In genomic region chr10:48457949-48458661, GRCh38 we compare ENCODE assay signal across 11 cellular contexts.
"Had no signal": no experiment of that assay in that cellular context is flagged by ENCODE, and none has a peak within 500 bp of the region (broad histone marks: within the 10 kb centered on the region; RNA-seq: fewer than 3 reads in every experiment).

No MANE protein-coding gene starts in this region.

- H2AFZ ChIP-seq: neural progenitor cell had no signal

- H3K27ac Mint-ChIP-seq: activated CD4-positive, alpha-beta T cell treated with anti-CD3 and anti-CD28 coated beads, Interleukin-2, amount 10 ng/mL, durations not matched to agents 24 days and 14 days; activated naive CD8-positive, alpha-beta T cell treated with anti-CD3 and anti-CD28 coated beads, Interleukin-2, amount 10 ng/mL, durations not matched to agents 7 days and 5 days; activated T-helper 17 cell treated with anti-CD3 and anti-CD28 coated beads, Interleukin-2, amount 50 U/mL, for 72 hours; neural progenitor cell had no signal

- ATAC-seq: activated T-helper 17 cell treated with anti-CD3 and anti-CD28 coated beads, Interleukin-2, amount 50 U/mL, for 72 hours; gastrocnemius medialis had no signal

- H3K9me3 Mint-ChIP-seq: activated CD4-positive, alpha-beta T cell treated with anti-CD3 and anti-CD28 coated beads, Interleukin-2, amount 10 ng/mL, durations not matched to agents 24 days and 14 days; activated naive CD8-positive, alpha-beta T cell treated with anti-CD3 and anti-CD28 coated beads, Interleukin-2, amount 10 ng/mL, durations not matched to agents 7 days and 5 days; activated T-helper 17 cell treated with anti-CD3 and anti-CD28 coated beads, Interleukin-2, amount 50 U/mL, for 72 hours; neural progenitor cell had no signal

- H3K9me3 ChIP-seq: gastrocnemius medialis, tibial artery had no signal

- H3K4me1 Mint-ChIP-seq: activated CD4-positive, alpha-beta T cell treated with anti-CD3 and anti-CD28 coated beads, Interleukin-2, amount 10 ng/mL, durations not matched to agents 24 days and 14 days; activated naive CD8-positive, alpha-beta T cell treated with anti-CD3 and anti-CD28 coated beads, Interleukin-2, amount 10 ng/mL, durations not matched to agents 7 days and 5 days; activated T-helper 17 cell treated with anti-CD3 and anti-CD28 coated beads, Interleukin-2, amount 50 U/mL, for 72 hours had no signal

- H3K27me3 Mint-ChIP-seq: activated naive CD8-positive, alpha-beta T cell treated with anti-CD3 and anti-CD28 coated beads, Interleukin-2, amount 10 ng/mL, durations not matched to agents 7 days and 5 days had no signal

- H3K36me3 Mint-ChIP-seq: activated naive CD8-positive, alpha-beta T cell treated with anti-CD3 and anti-CD28 coated beads, Interleukin-2, amount 10 ng/mL, durations not matched to agents 7 days and 5 days; neural progenitor cell had no signal

- DNase-seq: activated CD4-positive, alpha-beta T cell treated with anti-CD3 and anti-CD28 coated beads, Interleukin-2, amount 10 ng/mL, durations not matched to agents 24 days and 14 days; activated naive CD8-positive, alpha-beta T cell treated with anti-CD3 and anti-CD28 coated beads, Interleukin-2, amount 10 ng/mL, durations not matched to agents 7 days and 5 days; anterior cingulate cortex; effector memory CD4-positive, alpha-beta T cell; gastrocnemius medialis; small intestine; T1000; tibial artery had no signal

- H3K4me3 Mint-ChIP-seq: activated CD4-positive, alpha-beta T cell treated with anti-CD3 and anti-CD28 coated beads, Interleukin-2, amount 10 ng/mL, durations not matched to agents 24 days and 14 days; activated naive CD8-positive, alpha-beta T cell treated with anti-CD3 and anti-CD28 coated beads, Interleukin-2, amount 10 ng/mL, durations not matched to agents 7 days and 5 days; activated T-helper 17 cell treated with anti-CD3 and anti-CD28 coated beads, Interleukin-2, amount 50 U/mL, for 72 hours; neural progenitor cell had no signal

- H3K27me3 ChIP-seq: gastrocnemius medialis, neural progenitor cell, tibial artery had no signal

- H3K4me3 ChIP-seq: gastrocnemius medialis, neural progenitor cell, tibial artery had no signal

- H3K36me3 ChIP-seq: gastrocnemius medialis, neural progenitor cell had no signal

- H3K4me2 ChIP-seq: neural progenitor cell had no signal

- H3K27ac ChIP-seq: epithelial cell of prostate, gastrocnemius medialis, neural progenitor cell, tibial artery had no signal
